33 cellular contexts compared by ENCODE assay signal in the genomic region with DNA sequence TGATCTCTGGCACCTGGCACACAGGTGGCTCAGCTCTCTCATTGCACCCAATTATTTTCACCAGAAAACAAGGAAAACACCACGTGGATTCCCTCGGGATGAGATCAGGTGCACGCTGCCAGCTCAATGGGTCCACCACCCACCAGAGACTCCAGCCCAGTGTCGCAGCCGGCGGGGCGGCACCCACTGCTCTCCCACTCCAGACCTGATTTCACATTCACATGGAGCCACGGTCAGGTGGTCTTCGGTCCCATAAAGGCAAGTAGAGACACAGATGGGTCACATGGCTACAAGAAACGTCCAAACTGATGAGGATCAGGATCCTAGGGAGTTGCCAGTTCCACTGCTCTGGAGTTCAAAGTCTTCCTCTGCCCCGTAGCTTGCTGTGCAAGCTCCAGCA.
"Had no signal": no experiment of that assay in that cellular context is flagged by ENCODE, and none has a peak within 500 bp of the region (broad histone marks: within the 10 kb centered on the region; RNA-seq: fewer than 3 reads in every experiment).

No MANE protein-coding gene starts in this region.

- H3K9me3 Mint-ChIP-seq: activated CD4-positive, alpha-beta memory T cell treated with anti-CD3 and anti-CD28 coated beads for 36 hours; activated CD4-positive, alpha-beta T cell treated with anti-CD3 and anti-CD28 coated beads, Interleukin-2, amount 10 ng/mL, durations not matched to agents 24 days and 14 days; activated naive CD4-positive, alpha-beta T cell treated with anti-CD3 and anti-CD28 coated beads for 36 hours; activated naive CD4-positive, alpha-beta T cell treated with anti-CD3 and anti-CD28 coated beads, Interleukin-2, amount 50 U/mL, for 24 hours; activated naive CD8-positive, alpha-beta T cell treated with anti-CD3 and anti-CD28 coated beads for 36 hours; activated naive CD8-positive, alpha-beta T cell treated with anti-CD3 and anti-CD28 coated beads, Interleukin-2, amount 50 U/mL, for 24 hours; activated T-helper 1 cell treated with anti-CD3 and anti-CD28 coated beads, Interleukin-12 subunit alpha, Interleukin-12 subunit beta, Interleukin-2, Interleukin-4 antibody, amounts not matched to agents 30 ng/mL and 10 ng/mL and 1 ng/mL, durations not matched to agents 14 hours and 24 hours and 36 hours; activated T-helper 2 cell treated with anti-CD3 and anti-CD28 coated beads, Interferon-gamma antibody, Interleukin-2, Interleukin-4, amounts not matched to agents 10 μg/mL and 5 μg/mL and 100 μg/mL, durations not matched to agents 14 hours and 24 hours and 36 hours; effector memory CD8-positive, alpha-beta T cell had no signal

- H3K27ac ChIP-seq: adrenal gland, body of pancreas, epithelial cell of prostate, foreskin keratinocyte, gastrocnemius medialis had no signal

- H3K27me3 ChIP-seq: adrenal gland, body of pancreas, foreskin keratinocyte, gastrocnemius medialis had no signal

- H3K4me3 Mint-ChIP-seq: activated CD4-positive, alpha-beta memory T cell treated with anti-CD3 and anti-CD28 coated beads for 36 hours; activated CD4-positive, alpha-beta T cell treated with anti-CD3 and anti-CD28 coated beads for 36 hours; activated CD4-positive, alpha-beta T cell treated with anti-CD3 and anti-CD28 coated beads, Interleukin-2, amount 10 ng/mL, durations not matched to agents 24 days and 14 days; activated CD8-positive, alpha-beta memory T cell treated with anti-CD3 and anti-CD28 coated beads, Interleukin-2, amount 10 ng/mL, durations not matched to agents 7 days and 5 days; activated CD8-positive, alpha-beta T cell treated with anti-CD3 and anti-CD28 coated beads, Interleukin-2, amount 10 ng/mL, durations not matched to agents 7 days and 5 days; activated naive CD4-positive, alpha-beta T cell treated with anti-CD3 and anti-CD28 coated beads for 36 hours; activated naive CD4-positive, alpha-beta T cell treated with anti-CD3 and anti-CD28 coated beads, Interleukin-2, amount 50 U/mL, for 24 hours; activated naive CD8-positive, alpha-beta T cell treated with anti-CD3 and anti-CD28 coated beads for 36 hours; activated naive CD8-positive, alpha-beta T cell treated with anti-CD3 and anti-CD28 coated beads, Interleukin-2, amount 50 U/mL, for 24 hours; activated T-helper 1 cell treated with anti-CD3 and anti-CD28 coated beads, Interleukin-12 subunit alpha, Interleukin-12 subunit beta, Interleukin-2, Interleukin-4 antibody, amounts not matched to agents 30 ng/mL and 10 ng/mL and 1 ng/mL, durations not matched to agents 14 hours and 24 hours and 36 hours; effector memory CD8-positive, alpha-beta T cell had no signal

- H3K36me3 Mint-ChIP-seq: activated CD4-positive, alpha-beta memory T cell treated with anti-CD3 and anti-CD28 coated beads for 36 hours; activated CD8-positive, alpha-beta memory T cell treated with anti-CD3 and anti-CD28 coated beads, Interleukin-2, amount 10 ng/mL, durations not matched to agents 7 days and 5 days; activated naive CD4-positive, alpha-beta T cell treated with anti-CD3 and anti-CD28 coated beads, Interleukin-2, amount 50 U/mL, for 24 hours; activated naive CD8-positive, alpha-beta T cell treated with anti-CD3 and anti-CD28 coated beads for 36 hours had no signal

- FAIRE-seq: colon, endometrium, endothelial cell of umbilical vein had no signal

- H3K4me1 Mint-ChIP-seq: activated CD4-positive, alpha-beta T cell treated with anti-CD3 and anti-CD28 coated beads for 36 hours; activated CD4-positive, alpha-beta T cell treated with anti-CD3 and anti-CD28 coated beads, Interleukin-2, amount 10 ng/mL, durations not matched to agents 24 days and 14 days; activated CD8-positive, alpha-beta memory T cell treated with anti-CD3 and anti-CD28 coated beads, Interleukin-2, amount 10 ng/mL, durations not matched to agents 7 days and 5 days; activated naive CD4-positive, alpha-beta T cell treated with anti-CD3 and anti-CD28 coated beads, Interleukin-2, amount 50 U/mL, for 24 hours; activated naive CD8-positive, alpha-beta T cell treated with anti-CD3 and anti-CD28 coated beads for 36 hours; activated naive CD8-positive, alpha-beta T cell treated with anti-CD3 and anti-CD28 coated beads, Interleukin-2, amount 50 U/mL, for 24 hours had no signal

- H3K27ac Mint-ChIP-seq: activated CD4-positive, alpha-beta memory T cell treated with anti-CD3 and anti-CD28 coated beads for 36 hours; activated CD4-positive, alpha-beta T cell treated with anti-CD3 and anti-CD28 coated beads for 36 hours; activated CD4-positive, alpha-beta T cell treated with anti-CD3 and anti-CD28 coated beads, Interleukin-2, amount 10 ng/mL, durations not matched to agents 24 days and 14 days; activated CD8-positive, alpha-beta memory T cell treated with anti-CD3 and anti-CD28 coated beads, Interleukin-2, amount 10 ng/mL, durations not matched to agents 7 days and 5 days; activated CD8-positive, alpha-beta T cell treated with anti-CD3 and anti-CD28 coated beads, Interleukin-2, amount 10 ng/mL, durations not matched to agents 7 days and 5 days; activated naive CD4-positive, alpha-beta T cell treated with anti-CD3 and anti-CD28 coated beads for 36 hours; activated naive CD4-positive, alpha-beta T cell treated with anti-CD3 and anti-CD28 coated beads, Interleukin-2, amount 50 U/mL, for 24 hours; activated naive CD8-positive, alpha-beta T cell treated with anti-CD3 and anti-CD28 coated beads for 36 hours; activated naive CD8-positive, alpha-beta T cell treated with anti-CD3 and anti-CD28 coated beads, Interleukin-2, amount 50 U/mL, for 24 hours; activated T-helper 1 cell treated with anti-CD3 and anti-CD28 coated beads, Interleukin-12 subunit alpha, Interleukin-12 subunit beta, Interleukin-2, Interleukin-4 antibody, amounts not matched to agents 30 ng/mL and 10 ng/mL and 1 ng/mL, durations not matched to agents 14 hours and 24 hours and 36 hours; activated T-helper 2 cell treated with anti-CD3 and anti-CD28 coated beads, Interferon-gamma antibody, Interleukin-2, Interleukin-4, amounts not matched to agents 10 μg/mL and 5 μg/mL and 100 μg/mL, durations not matched to agents 14 hours and 24 hours and 36 hours; effector memory CD8-positive, alpha-beta T cell had no signal

- DNase-seq: activated CD4-positive, alpha-beta memory T cell treated with anti-CD3 and anti-CD28 coated beads for 36 hours; activated CD4-positive, alpha-beta T cell treated with anti-CD3 and anti-CD28 coated beads for 36 hours; activated CD4-positive, alpha-beta T cell treated with anti-CD3 and anti-CD28 coated beads, Interleukin-2, amount 10 ng/mL, durations not matched to agents 24 days and 14 days; activated CD4-positive, CD25-positive, alpha-beta regulatory T cell; activated CD4-positive, CD25-positive, alpha-beta regulatory T cell treated with anti-CD3 and anti-CD28 coated beads, Interleukin-2, amount 50 U/mL, for 72 hours; activated CD8-positive, alpha-beta memory T cell treated with anti-CD3 and anti-CD28 coated beads, Interleukin-2, amount 10 ng/mL, durations not matched to agents 7 days and 5 days; activated CD8-positive, alpha-beta memory T cell treated with anti-CD3 and anti-CD28 coated beads, Interleukin-2, amount 50 U/mL, for 4 hours; activated CD8-positive, alpha-beta T cell treated with anti-CD3 and anti-CD28 coated beads, Interleukin-2, amount 10 ng/mL, durations not matched to agents 7 days and 5 days; activated effector memory CD4-positive, alpha-beta T cell treated with anti-CD3 and anti-CD28 coated beads, Interleukin-2, amount 50 U/mL, for 16 hours; activated naive CD4-positive, alpha-beta T cell treated with anti-CD3 and anti-CD28 coated beads for 36 hours; activated naive CD8-positive, alpha-beta T cell treated with anti-CD3 and anti-CD28 coated beads for 36 hours; activated naive CD8-positive, alpha-beta T cell treated with anti-CD3 and anti-CD28 coated beads, Interleukin-2, amount 50 U/mL, for 24 hours; activated T-cell treated with anti-CD3 and anti-CD28 coated beads, Interleukin-2, amount 50 U/mL, for 1 hour; activated T-cell treated with anti-CD3 and anti-CD28 coated beads, Interleukin-2, amount 50 U/mL, for 48 hours; adrenal gland; amygdala; aorta; body of pancreas; caudate nucleus; cortex of kidney; dermis blood vessel endothelial cell; effector CD4-positive, alpha-beta T cell; effector memory CD8-positive, alpha-beta T cell; foreskin keratinocyte; gastrocnemius medialis; T-helper 2 cell had no signal

- H3K9me3 ChIP-seq: adrenal gland, body of pancreas, gastrocnemius medialis had no signal

- H3K4me3 ChIP-seq: adrenal gland, body of pancreas, gastrocnemius medialis had no signal

- H3K36me3 ChIP-seq: adrenal gland, gastrocnemius medialis had no signal

- H3K4me1 ChIP-seq: adrenal gland, body of pancreas, foreskin keratinocyte had no signal

- H3K27me3 Mint-ChIP-seq: activated CD4-positive, alpha-beta memory T cell treated with anti-CD3 and anti-CD28 coated beads for 36 hours; activated CD4-positive, alpha-beta T cell treated with anti-CD3 and anti-CD28 coated beads for 36 hours; activated CD4-positive, alpha-beta T cell treated with anti-CD3 and anti-CD28 coated beads, Interleukin-2, amount 10 ng/mL, durations not matched to agents 24 days and 14 days; activated CD8-positive, alpha-beta memory T cell treated with anti-CD3 and anti-CD28 coated beads, Interleukin-2, amount 10 ng/mL, durations not matched to agents 7 days and 5 days; activated naive CD4-positive, alpha-beta T cell treated with anti-CD3 and anti-CD28 coated beads, Interleukin-2, amount 50 U/mL, for 24 hours; activated naive CD8-positive, alpha-beta T cell treated with anti-CD3 and anti-CD28 coated beads for 36 hours; activated naive CD8-positive, alpha-beta T cell treated with anti-CD3 and anti-CD28 coated beads, Interleukin-2, amount 50 U/mL, for 24 hours; effector memory CD8-positive, alpha-beta T cell had no signal
